ENCODE assay signal across 14 cellular contexts in the genomic region with DNA sequence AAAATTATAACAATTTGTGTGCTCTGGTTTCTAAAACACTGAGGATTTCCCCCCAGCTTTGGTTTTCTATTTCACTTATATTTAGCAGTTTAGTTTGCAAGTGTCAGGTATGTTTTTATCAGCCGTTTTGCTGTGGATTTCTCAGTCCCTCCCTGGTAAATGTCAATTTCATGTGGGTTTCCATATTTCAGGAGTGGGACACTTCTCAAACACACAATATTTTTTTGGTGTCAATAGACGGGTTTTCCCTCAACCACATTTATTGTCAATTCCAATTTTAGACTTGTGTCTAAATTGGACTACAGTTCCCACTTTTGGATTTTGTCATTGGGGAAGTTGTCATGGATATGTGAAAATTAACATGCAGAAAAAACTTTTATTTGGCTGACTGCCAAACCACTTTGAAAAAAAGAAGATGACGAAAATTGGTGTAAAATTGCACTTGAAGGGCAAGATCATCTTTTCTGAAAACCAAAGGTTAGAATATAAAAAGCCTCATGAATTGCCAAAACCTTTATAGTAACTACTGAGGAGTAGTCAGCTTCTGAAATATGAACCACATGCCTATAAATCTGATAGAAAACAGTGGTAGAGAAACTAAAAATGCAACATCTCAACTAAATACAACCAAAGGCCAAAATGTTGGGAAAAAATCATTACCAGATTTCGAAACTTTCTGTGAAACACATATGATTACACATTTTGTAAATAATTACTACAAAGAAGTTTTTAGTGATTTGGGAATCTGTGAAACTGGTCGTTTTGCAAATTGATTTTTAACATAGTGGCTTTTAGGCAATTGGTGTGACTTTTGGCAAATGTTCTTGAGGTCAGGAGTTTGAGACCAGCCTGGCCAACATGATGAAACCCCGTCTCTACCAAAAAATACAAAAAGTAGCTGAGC.
A peak's percentile ranks its signal among the peaks of the same experiment; 100 is the strongest.
DNase-seq lines count a peak whose midpoint lies in the region; ATAC-seq, FAIRE-seq and TF ChIP-seq lines count a peak whose summit lies in the region.
"Had no signal": no experiment of that assay in that cellular context is flagged by ENCODE, and none has a peak within 500 bp of the region (broad histone marks: within the 10 kb centered on the region; RNA-seq: fewer than 3 reads in every experiment).

No MANE protein-coding gene starts in this region.

- H3K36me3 ChIP-seq in pancreas, result no peaks in the 10 kb centered on the region

- H3K27ac ChIP-seq in pancreas, result no peak overlapping the region
- H3K27ac ChIP-seq: 22Rv1, foreskin keratinocyte had no signal

- H3K4me1 ChIP-seq in pancreas, result no peaks in the 10 kb centered on the region
- H3K4me1 ChIP-seq: foreskin keratinocyte had no signal

- TF ChIP-seq CTCF in NB4 (IDR thresholded peaks at IDR 0.05; ENCODE audit: low read depth, low read length), result no peak
- no peak for TF ChIP-seq CTCF in choroid plexus epithelial cell (conservative IDR thresholded peaks at IDR 0.05; ENCODE audit: low read depth, low read length)
- TF ChIP-seq CTCF in pancreas (IDR thresholded peaks at IDR 0.05), result no peak

- H3K4me3 ChIP-seq in NB4 (ENCODE audit: low read depth, low read length) (no peak overlapping the region), choroid plexus epithelial cell (ENCODE audit: low read depth, low read length) (no peak overlapping the region), pancreas (no peak overlapping the region)
- H3K4me3 ChIP-seq: GM23338 had no signal

- intact Hi-C loops in pancreas (cut with DNase I), result no loop called here

- ATAC-seq in pancreas, result no peak
- ATAC-seq: foreskin keratinocyte had no signal

- no peak for FAIRE-seq in pancreas (lab: Jason Lieb, UNC)
- FAIRE-seq: bronchial epithelial cell, G401.6 had no signal

- 56 to 59% methylated on average over 6 of the region's 6 CpGs for WGBS in pancreas, 2 donors

- H3K27me3 ChIP-seq in pancreas, result no peaks in the 10 kb centered on the region
- H3K27me3 ChIP-seq: foreskin keratinocyte had no signal

- DNase-seq in DMS 273 (lab: John Stamatoyannopoulos, UW; ENCODE audit: unreplicated experiment) (peak; percentile 6), DMS 273 treated with DMSO at 0.1 percent for 48 hours (lab: John Stamatoyannopoulos, UW) (no peak), NB4 (ENCODE audit: low read depth) (peak; percentile 21), choroid plexus epithelial cell (ENCODE audit: low read depth) (peak; percentile 74), renal cortical epithelial cell (ENCODE audit: low read depth) (peak; percentile 11), COR-L47 (lab: John Stamatoyannopoulos, UW) (no peak), NCI-H1417 (lab: John Stamatoyannopoulos, UW) (no peak), pancreas (no peak)
- DNase-seq: activated CD8-positive, alpha-beta memory T cell treated with anti-CD3 and anti-CD28 coated beads, Interleukin-2, amount 50 U/mL, for 48 hours had no signal

- TF ChIP-seq POLR2A in NB4 (IDR thresholded peaks at IDR 0.05; ENCODE audit: extremely low read depth, insufficient read length), result no peak

- H3K9me3 ChIP-seq in pancreas, result no peaks in the 10 kb centered on the region

Comparison
In these comparisons a context has a peak if more than half of its experiments do, and no peak if none do; other contexts are left out.
1. DNase-seq: peak in DMS 273 (single experiment), NB4 (single experiment), choroid plexus epithelial cell (single experiment) and renal cortical epithelial cell (single experiment); none in DMS 273 treated with DMSO at 0.1 percent for 48 hours (single experiment), COR-L47 (single experiment), NCI-H1417 (0 of 3) and pancreas (0 of 6).